ENCODE assay signal across 18 cellular contexts in genomic region chr2:25685030-25685429, GRCh38. TPM values are rescaled to one million over a fixed set of nuclear protein-coding genes. Genes with fewer than 3 reads are reported as not detected.
A peak's percentile ranks its signal among the peaks of the same experiment; 100 is the strongest.
DNase-seq lines count a peak whose midpoint lies in the region; ATAC-seq and TF ChIP-seq lines count a peak whose summit lies in the region.
"Had no signal": no experiment of that assay in that cellular context is flagged by ENCODE, and none has a peak within 500 bp of the region (broad histone marks: within the 10 kb centered on the region; RNA-seq: fewer than 3 reads in every experiment).

No MANE protein-coding gene starts in this region.

- H3K4me1 Mint-ChIP-seq in MCF 10A (ENCODE audit: insufficient read depth, unreplicated experiment), result peaks cover 4% of the 10 kb centered on the region
- H3K4me1 Mint-ChIP-seq: IgD-negative memory B cell had no signal

- H3K4me3 Mint-ChIP-seq in MCF 10A (ENCODE audit: unreplicated experiment), result no peak overlapping the region
- H3K4me3 Mint-ChIP-seq: CD4-positive, alpha-beta memory T cell; IgD-negative memory B cell; T-cell had no signal

- POLR2A ChIA-PET in MCF 10A (lab: Yijun Ruan, JAX), result no interaction called here

- DNase-seq in DMS 273 (lab: John Stamatoyannopoulos, UW; ENCODE audit: unreplicated experiment) (peak; percentile 37), DMS 273 treated with DMSO at 0.1 percent for 48 hours (lab: John Stamatoyannopoulos, UW) (no peak), COR-L47 (lab: John Stamatoyannopoulos, UW) (peak; percentile 44), NCI-H2171 (lab: John Stamatoyannopoulos, UW) (peak; percentile 47), cerebellum (ENCODE audit: low spot score) (peak; percentile 44), MCF 10A (ENCODE audit: unreplicated experiment) (no peak)
- DNase-seq: 8988T; CD4-positive, alpha-beta memory T cell; EL; Kasumi-1; NCI-H2081 treated with DMSO at 0.1 percent for 48 hours; Peyer's patch; SHP77; SK-N-SH; T-cell had no signal

- H3K27me3 Mint-ChIP-seq in MCF 10A (ENCODE audit: insufficient read depth, unreplicated experiment), result no peaks in the 10 kb centered on the region
- H3K27me3 Mint-ChIP-seq: T-cell had no signal

- H3K36me3 Mint-ChIP-seq in MCF 10A (ENCODE audit: insufficient read depth, unreplicated experiment), result no peaks in the 10 kb centered on the region
- H3K36me3 Mint-ChIP-seq: CD4-positive, alpha-beta memory T cell; IgD-negative memory B cell; T-cell had no signal

- no peak for TF ChIP-seq CTCF in MCF 10A (IDR thresholded peaks at IDR 0.05; ENCODE audit: unreplicated experiment)

- no peaks in the 10 kb centered on the region for H3K9me3 Mint-ChIP-seq in MCF 10A (ENCODE audit: unreplicated experiment)
- H3K9me3 Mint-ChIP-seq: CD4-positive, alpha-beta memory T cell; IgD-negative memory B cell; T-cell had no signal

- no TSS peak for BruUV-seq in MCF 10A (replicated peaks; lab: Mats Ljungman, UMichigan)

- CTCF ChIA-PET in MCF 10A (lab: Yijun Ruan, JAX), result interaction anchor here (2.0 to 6.3 kb wide), 2 partner anchors 15 to 78 kb away, joined by 4 to 40 read pairs; no protein-coding TSS in a partner anchor

- no peak overlapping the region for H3K27ac Mint-ChIP-seq in MCF 10A (ENCODE audit: low read depth, unreplicated experiment)
- H3K27ac Mint-ChIP-seq: IgD-negative memory B cell, T-cell had no signal

- ATAC-seq in HG03159 (IDR thresholded peaks at IDR 0.05; ENCODE audit: unreplicated experiment) (no peak), HG02870 (IDR thresholded peaks at IDR 0.05; ENCODE audit: unreplicated experiment) (no peak)
- ATAC-seq: T-cell had no signal

- intact Hi-C loops in MCF 10A (cut with micrococcal nuclease), result no loop called here

RNA-seq across cellular contexts. Expression of gene DTNB, which starts 11.7 kb away (rescaled TPM):
- total RNA-seq in cerebellum (39.9 TPM), MCF 10A (2022) (22.7 and 26.3 TPM in 2 replicates)

Comparison
In these comparisons a context has a peak if more than half of its experiments do, and no peak if none do; other contexts are left out.
1. DNase-seq: peak in DMS 273 (single experiment), COR-L47 (single experiment), NCI-H2171 (single experiment) and cerebellum (single experiment); none in DMS 273 treated with DMSO at 0.1 percent for 48 hours (single experiment) and MCF 10A (single experiment).